In genomic region chr11:2518112-2518982, GRCh38 we compare ENCODE assay signal across 18 cellular contexts.
DNase-seq lines count a peak whose midpoint lies in the region; ATAC-seq and FAIRE-seq lines count a peak whose summit lies in the region.
"Had no signal": no experiment of that assay in that cellular context is flagged by ENCODE, and none has a peak within 500 bp of the region (broad histone marks: within the 10 kb centered on the region; RNA-seq: fewer than 3 reads in every experiment).

No MANE protein-coding gene starts in this region.

- no peaks in the 10 kb centered on the region for H3K36me3 ChIP-seq in small intestine (ENCODE audit: control insufficient read depth in 2 of 2, insufficient read depth in 2 of 2, low read length in 2 of 2)

- no peak overlapping the region for H3K27ac Mint-ChIP-seq in activated CD4-positive, alpha-beta memory T cell treated with anti-CD3 and anti-CD28 coated beads for 36 hours
- no peak overlapping the region for H3K27ac Mint-ChIP-seq in stimulated activated effector memory CD8-positive, alpha-beta T cell treated with anti-CD3 and anti-CD28 coated beads, Interleukin-12 subunit alpha, Interleukin-12 subunit beta, amount 100 ng/mL, for 72 hours
- H3K27ac Mint-ChIP-seq: activated naive CD4-positive, alpha-beta T cell treated with anti-CD3 and anti-CD28 coated beads, Interleukin-2, amount 50 U/mL, for 24 hours; GM23338; T-cell had no signal

- no peaks in the 10 kb centered on the region for H3K36me3 Mint-ChIP-seq in activated CD4-positive, alpha-beta memory T cell treated with anti-CD3 and anti-CD28 coated beads for 36 hours
- no peaks in the 10 kb centered on the region for H3K36me3 Mint-ChIP-seq in stimulated activated effector memory CD8-positive, alpha-beta T cell treated with anti-CD3 and anti-CD28 coated beads, Interleukin-12 subunit alpha, Interleukin-12 subunit beta, amount 100 ng/mL, for 72 hours
- H3K36me3 Mint-ChIP-seq: activated naive CD4-positive, alpha-beta T cell treated with anti-CD3 and anti-CD28 coated beads, Interleukin-2, amount 50 U/mL, for 24 hours had no signal

- no peak overlapping the region for H3K4me3 Mint-ChIP-seq in activated CD4-positive, alpha-beta memory T cell treated with anti-CD3 and anti-CD28 coated beads for 36 hours
- no peak overlapping the region for H3K4me3 Mint-ChIP-seq in stimulated activated effector memory CD8-positive, alpha-beta T cell treated with anti-CD3 and anti-CD28 coated beads, Interleukin-12 subunit alpha, Interleukin-12 subunit beta, amount 100 ng/mL, for 72 hours
- H3K4me3 Mint-ChIP-seq: activated naive CD4-positive, alpha-beta T cell treated with anti-CD3 and anti-CD28 coated beads, Interleukin-2, amount 50 U/mL, for 24 hours; central memory CD8-positive, alpha-beta T cell; GM23338; T-cell had no signal

- DNase-seq in Daoy (ENCODE audit: low read depth) (peak; percentile 0), right cardiac atrium (peak; percentile 4 to 52 (median 28)), posterior vena cava (ENCODE audit: low spot score) (peak; percentile 67), GM19238 (ENCODE audit: insufficient read length, low spot score) (no peak), small intestine (no peak)
- DNase-seq in activated CD4-positive, alpha-beta memory T cell treated with anti-CD3 and anti-CD28 coated beads for 36 hours = peak; percentile 5
- no peak for DNase-seq in stimulated activated effector memory CD8-positive, alpha-beta T cell treated with anti-CD3 and anti-CD28 coated beads, Interleukin-12 subunit alpha, Interleukin-12 subunit beta, amount 100 ng/mL, for 72 hours (ENCODE audit: low spot score in 2 of 2)
- DNase-seq: activated CD4-positive, alpha-beta T cell treated with anti-CD3 and anti-CD28 coated beads for 4 hours; erythroblast; NCI-H146; NCI-H524 treated with DMSO at 0.1 percent for 48 hours had no signal

- no peaks in the 10 kb centered on the region for H3K4me1 Mint-ChIP-seq in activated CD4-positive, alpha-beta memory T cell treated with anti-CD3 and anti-CD28 coated beads for 36 hours (ENCODE audit: low read depth)
- no peaks in the 10 kb centered on the region for H3K4me1 Mint-ChIP-seq in stimulated activated effector memory CD8-positive, alpha-beta T cell treated with anti-CD3 and anti-CD28 coated beads, Interleukin-12 subunit alpha, Interleukin-12 subunit beta, amount 100 ng/mL, for 72 hours
- H3K4me1 Mint-ChIP-seq: activated naive CD4-positive, alpha-beta T cell treated with anti-CD3 and anti-CD28 coated beads, Interleukin-2, amount 50 U/mL, for 24 hours; central memory CD8-positive, alpha-beta T cell; GM23338; T-cell had no signal

- peaks cover 1% of the 10 kb centered on the region for H3K4me1 ChIP-seq in right cardiac atrium (ENCODE audit: control insufficient read depth, insufficient read depth, low read length)
- no peaks in the 10 kb centered on the region for H3K4me1 ChIP-seq in small intestine (ENCODE audit: control insufficient read depth in 2 of 2, insufficient read depth in 1 of 2, low read depth in 1 of 2, low read length in 1 of 2)

- no peaks in the 10 kb centered on the region for H3K27me3 Mint-ChIP-seq in activated CD4-positive, alpha-beta memory T cell treated with anti-CD3 and anti-CD28 coated beads for 36 hours
- H3K27me3 Mint-ChIP-seq: activated naive CD4-positive, alpha-beta T cell treated with anti-CD3 and anti-CD28 coated beads, Interleukin-2, amount 50 U/mL, for 24 hours; central memory CD8-positive, alpha-beta T cell; T-cell had no signal

- POLR2A ChIA-PET in activated CD4-positive, alpha-beta memory T cell treated with anti-CD3 and anti-CD28 coated beads for 36 hours (lab: Charles Lee) = no interaction called here

- no peaks in the 10 kb centered on the region for H3K9me3 Mint-ChIP-seq in activated CD4-positive, alpha-beta memory T cell treated with anti-CD3 and anti-CD28 coated beads for 36 hours
- H3K9me3 Mint-ChIP-seq in stimulated activated effector memory CD8-positive, alpha-beta T cell treated with anti-CD3 and anti-CD28 coated beads, Interleukin-12 subunit alpha, Interleukin-12 subunit beta, amount 100 ng/mL, for 72 hours = no peaks in the 10 kb centered on the region
- H3K9me3 Mint-ChIP-seq: activated naive CD4-positive, alpha-beta T cell treated with anti-CD3 and anti-CD28 coated beads, Interleukin-2, amount 50 U/mL, for 24 hours; central memory CD8-positive, alpha-beta T cell; GM23338; T-cell had no signal

- intact Hi-C loops in activated CD4-positive, alpha-beta memory T cell treated with anti-CD3 and anti-CD28 coated beads for 36 hours (cut with micrococcal nuclease) = no loop called here
- intact Hi-C loops in right cardiac atrium (cut with DNase I) = loop anchor here in 1 of 4 donors (10.0 kb wide), 1 partner anchor 224 kb away; no protein-coding TSS in a partner anchor
- intact Hi-C loops in posterior vena cava (cut with DNase I) = loop anchor here in 1 of 2 donors (10.0 kb wide), 1 partner anchor 1686 kb away; no protein-coding TSS in a partner anchor

- FAIRE-seq in small intestine (lab: Jason Lieb, UNC) = no peak
- FAIRE-seq: K562 had no signal

- no peak for ATAC-seq in right cardiac atrium
- ATAC-seq in stimulated activated effector memory CD8-positive, alpha-beta T cell treated with anti-CD3 and anti-CD28 coated beads, Interleukin-12 subunit alpha, Interleukin-12 subunit beta, amount 100 ng/mL, for 72 hours = no peak
- no peak for ATAC-seq in HG02884 (IDR thresholded peaks at IDR 0.05; ENCODE audit: unreplicated experiment)
- ATAC-seq: GM23338, K562, T-cell had no signal

- CTCF ChIA-PET in activated CD4-positive, alpha-beta memory T cell treated with anti-CD3 and anti-CD28 coated beads for 36 hours (lab: Charles Lee) = interaction anchor here (0.5 to 1.0 kb wide), 3 partner anchors 13 to 823 kb away, joined by 3 read pairs; no protein-coding TSS in a partner anchor

- no peaks in the 10 kb centered on the region for H3K9me3 ChIP-seq in right cardiac atrium (ENCODE audit: control insufficient read depth, low read length)
- no peaks in the 10 kb centered on the region for H3K9me3 ChIP-seq in small intestine (ENCODE audit: control insufficient read depth, low read depth)

- no peaks in the 10 kb centered on the region for H3K27me3 ChIP-seq in right cardiac atrium (ENCODE audit: control insufficient read depth, insufficient read depth)
- no peaks in the 10 kb centered on the region for H3K27me3 ChIP-seq in small intestine (ENCODE audit: control insufficient read depth in 2 of 2, insufficient read depth in 2 of 2, low read length in 2 of 2)
- H3K27me3 ChIP-seq: hepatocyte had no signal

- H3K27ac ChIP-seq in right cardiac atrium (ENCODE audit: low read length) (no peak overlapping the region), small intestine (ENCODE audit: low read depth in 1 of 2, low read length in 1 of 2) (no peak overlapping the region)
- H3K27ac ChIP-seq: hepatocyte had no signal

- H3K4me3 ChIP-seq in right cardiac atrium (ENCODE audit: low read length) (no peak overlapping the region), small intestine (ENCODE audit: low read depth in 1 of 2, low read length in 2 of 2) (no peak overlapping the region)
- H3K4me3 ChIP-seq: GM23338, hepatocyte, K562 had no signal

- WGBS in right cardiac atrium = 86% methylated on average over 24 of the region's 24 CpGs
- 87 to 92% (median 89%) methylated on average over 24 of the region's 24 CpGs for WGBS in small intestine, 3 donors

Comparison
In these comparisons a context has a peak if more than half of its experiments do, and no peak if none do; other contexts are left out.
1. DNase-seq: peak in Daoy (single experiment), activated CD4-positive, alpha-beta memory T cell treated with anti-CD3 and anti-CD28 coated beads for 36 hours (single experiment), right cardiac atrium (3 of 3) and posterior vena cava (single experiment); none in GM19238 (single experiment), stimulated activated effector memory CD8-positive, alpha-beta T cell treated with anti-CD3 and anti-CD28 coated beads, Interleukin-12 subunit alpha, Interleukin-12 subunit beta, amount 100 ng/mL, for 72 hours (0 of 2) and small intestine (single experiment).